ENCODE assay signal across 8 cellular contexts in genomic region chr3:23761440-23761896, GRCh38. TPM values are rescaled to one million over a fixed set of nuclear protein-coding genes. Genes with fewer than 3 reads are reported as not detected.
A peak's percentile ranks its signal among the peaks of the same experiment; 100 is the strongest.
DNase-seq lines count a peak whose midpoint lies in the region; ATAC-seq and TF ChIP-seq lines count a peak whose summit lies in the region.

No MANE protein-coding gene starts in this region.

- ATAC-seq in GM18511 (IDR thresholded peaks at IDR 0.05; ENCODE audit: unreplicated experiment) (peak; percentile 31), HG02981 (IDR thresholded peaks at IDR 0.05; ENCODE audit: unreplicated experiment) (peak; percentile 29)

- H3K27ac Mint-ChIP-seq in activated T-helper 2 cell treated with anti-CD3 and anti-CD28 coated beads, Interferon-gamma antibody, Interleukin-2, Interleukin-4, amounts not matched to agents 10 μg/mL and 5 μg/mL and 100 μg/mL, durations not matched to agents 14 hours and 24 hours and 36 hours, result no peak overlapping the region

- H3K27me3 Mint-ChIP-seq in activated T-helper 2 cell treated with anti-CD3 and anti-CD28 coated beads, Interferon-gamma antibody, Interleukin-2, Interleukin-4, amounts not matched to agents 10 μg/mL and 5 μg/mL and 100 μg/mL, durations not matched to agents 14 hours and 24 hours and 36 hours (ENCODE audit: low read depth), result no peaks in the 10 kb centered on the region

- H3K4me3 Mint-ChIP-seq in activated T-helper 2 cell treated with anti-CD3 and anti-CD28 coated beads, Interferon-gamma antibody, Interleukin-2, Interleukin-4, amounts not matched to agents 10 μg/mL and 5 μg/mL and 100 μg/mL, durations not matched to agents 14 hours and 24 hours and 36 hours (ENCODE audit: low read depth), result no peak overlapping the region

- H3K36me3 Mint-ChIP-seq in activated T-helper 2 cell treated with anti-CD3 and anti-CD28 coated beads, Interferon-gamma antibody, Interleukin-2, Interleukin-4, amounts not matched to agents 10 μg/mL and 5 μg/mL and 100 μg/mL, durations not matched to agents 14 hours and 24 hours and 36 hours (ENCODE audit: low read depth), result no peaks in the 10 kb centered on the region

- POLR2A ChIA-PET in AG04450 (lab: Yijun Ruan, JAX), result interaction anchor here (0.6 kb wide), 1 partner anchor 45 kb away, joined by 5 read pairs; no protein-coding TSS in a partner anchor

- CTCF ChIA-PET in AG04450 (lab: Charles Lee), result interaction anchor here (0.6 to 1.1 kb wide), 4 partner anchors 13 to 839 kb away, joined by 3 read pairs; no protein-coding TSS in a partner anchor

- H3K4me3 ChIP-seq in AG04450 (ENCODE audit: low read depth, low read length) (no peak overlapping the region), fibroblast of pulmonary artery (replicated peaks; ENCODE audit: low read depth, low read length) (no peak overlapping the region)

- H3K9me3 ChIP-seq in AG04450 (ENCODE audit: control insufficient read depth, insufficient read depth, low read length), result no peaks in the 10 kb centered on the region

- no peaks in the 10 kb centered on the region for H3K9me3 Mint-ChIP-seq in activated T-helper 2 cell treated with anti-CD3 and anti-CD28 coated beads, Interferon-gamma antibody, Interleukin-2, Interleukin-4, amounts not matched to agents 10 μg/mL and 5 μg/mL and 100 μg/mL, durations not matched to agents 14 hours and 24 hours and 36 hours

- intact Hi-C loops in posterior vena cava (cut with DNase I), result no loop called here
- intact Hi-C loops in activated T-helper 2 cell treated with anti-CD3 and anti-CD28 coated beads, Interferon-gamma antibody, Interleukin-2, Interleukin-4, amounts not matched to agents 10 μg/mL and 5 μg/mL and 100 μg/mL, durations not matched to agents 14 hours and 24 hours and 36 hours (cut with micrococcal nuclease), result no loop called here

- no peak overlapping the region for H3K27ac ChIP-seq in AG04450 (ENCODE audit: low read depth, low read length)

- peak; percentile 53 for TF ChIP-seq CTCF in AG04450 (IDR thresholded peaks at IDR 0.05; ENCODE audit: low read depth, low read length)
- TF ChIP-seq CTCF in fibroblast of pulmonary artery (IDR thresholded peaks at IDR 0.05; ENCODE audit: low read length, missing control alignments), result peak; percentile 51

- DNase-seq in AG04450 (ENCODE audit: low read depth, low spot score), result no peak
- DNase-seq in NOMO-1 treated with DMSO at 0.1 percent for 48 hours (lab: John Stamatoyannopoulos, UW; ENCODE audit: unreplicated experiment), result peak; percentile 52
- peak; percentile 62 for DNase-seq in fibroblast of pulmonary artery (ENCODE audit: low read depth)
- no peak for DNase-seq in NCI-H526 treated with DMSO at 0.1 percent for 48 hours (lab: John Stamatoyannopoulos, UW)
- DNase-seq in posterior vena cava (ENCODE audit: low spot score), result no peak
- DNase-seq in activated T-helper 2 cell treated with anti-CD3 and anti-CD28 coated beads, Interferon-gamma antibody, Interleukin-2, Interleukin-4, amounts not matched to agents 10 μg/mL and 5 μg/mL and 100 μg/mL, durations not matched to agents 14 hours and 24 hours and 36 hours (ENCODE audit: low spot score), result no peak

- H3K27me3 ChIP-seq in AG04450 (ENCODE audit: control insufficient read depth, insufficient read depth, low read length), result no peaks in the 10 kb centered on the region

- peaks cover 9% of the 10 kb centered on the region for H3K4me1 Mint-ChIP-seq in activated T-helper 2 cell treated with anti-CD3 and anti-CD28 coated beads, Interferon-gamma antibody, Interleukin-2, Interleukin-4, amounts not matched to agents 10 μg/mL and 5 μg/mL and 100 μg/mL, durations not matched to agents 14 hours and 24 hours and 36 hours (ENCODE audit: low read depth)

RNA-seq across cellular contexts. Expression of gene UBE2E1, which starts 44.3 kb away (rescaled TPM):
- 107 and 134 TPM in 2 replicates for polyA plus RNA-seq in AG04450 (2011; rRNA removed)
- 49.0 and 51.8 TPM in 2 replicates for polyA minus RNA-seq in AG04450 (2011; rRNA and poly(A)+ RNA removed)
- total RNA-seq in posterior vena cava, result 100 to 1,000 TPM in 1 of 2 donors, 10 to 100 TPM in 1; 88.4 to 135 TPM
- total RNA-seq in activated T-helper 2 cell treated with anti-CD3 and anti-CD28 coated beads, Interferon-gamma antibody, Interleukin-2, Interleukin-4, amounts not matched to agents 10 μg/mL and 5 μg/mL and 100 μg/mL, durations not matched to agents 14 hours and 24 hours and 36 hours, result 63.9 and 70.2 TPM in 2 replicates

Comparison
In these comparisons a context has a peak if more than half of its experiments do, and no peak if none do; other contexts are left out.
1. DNase-seq: peak in NOMO-1 treated with DMSO at 0.1 percent for 48 hours (single experiment) and fibroblast of pulmonary artery (single experiment); none in AG04450 (single experiment), NCI-H526 treated with DMSO at 0.1 percent for 48 hours (single experiment), posterior vena cava (single experiment) and activated T-helper 2 cell treated with anti-CD3 and anti-CD28 coated beads, Interferon-gamma antibody, Interleukin-2, Interleukin-4, amounts not matched to agents 10 μg/mL and 5 μg/mL and 100 μg/mL, durations not matched to agents 14 hours and 24 hours and 36 hours (single experiment).